Comparison of ENCODE assay signal across 8 cellular contexts in genomic region chr6:148520109-148520841, GRCh38.
DNase-seq lines count a peak whose midpoint lies in the region; ATAC-seq and TF ChIP-seq lines count a peak whose summit lies in the region.

No MANE protein-coding gene starts in this region.

- TF ChIP-seq CTCF in BE2C (IDR thresholded peaks at IDR 0.05; ENCODE audit: low read depth, low read length) (no peak), ovary (IDR thresholded peaks at IDR 0.05) (no peak)

- H3K9me3 ChIP-seq in BE2C (no peaks in the 10 kb centered on the region), ovary (no peaks in the 10 kb centered on the region)

- H3K4me1 ChIP-seq in BE2C (no peaks in the 10 kb centered on the region), ovary (ENCODE audit: insufficient read depth) (peaks cover 4% of the 10 kb centered on the region)

- H3K27me3 ChIP-seq in layer of hippocampus (ENCODE audit: control insufficient read depth, insufficient read depth, low read length) = no peaks in the 10 kb centered on the region
- no peaks in the 10 kb centered on the region for H3K27me3 ChIP-seq in BE2C
- H3K27me3 ChIP-seq in ovary = no peaks in the 10 kb centered on the region

- H3K36me3 ChIP-seq in BE2C = no peaks in the 10 kb centered on the region
- H3K36me3 ChIP-seq in ovary = no peaks in the 10 kb centered on the region

- peak; percentile 92 for ATAC-seq in GM18499 (IDR thresholded peaks at IDR 0.05; ENCODE audit: insufficient read depth, unreplicated experiment)
- peak; percentile 81 for ATAC-seq in GM21528 (IDR thresholded peaks at IDR 0.05; ENCODE audit: low FRiP score, unreplicated experiment)
- peak; percentile 94 for ATAC-seq in HG03520 (IDR thresholded peaks at IDR 0.05; ENCODE audit: unreplicated experiment)

- DNase-seq in BE2C (no peak), ovary (no peak), GDM1 (lab: John Stamatoyannopoulos, UW) (no peak), T-helper 9 cell (no peak)

- TF ChIP-seq POLR2A in ovary (IDR thresholded peaks at IDR 0.05) = no peak

- no peak overlapping the region for H3K4me3 ChIP-seq in BE2C (ENCODE audit: low read depth, low read length)
- H3K4me3 ChIP-seq in ovary = no peak overlapping the region

- WGBS in ovary, 3 donors = 90 to 96% (median 95%) methylated on average over 22 to 23 of the region's 23 CpGs

- no peak for TF ChIP-seq EP300 in ovary (IDR thresholded peaks at IDR 0.05)

- intact Hi-C loops in ovary (cut with DNase I) = no loop called here

- H3K27ac ChIP-seq in layer of hippocampus (ENCODE audit: low read depth, low read length) = peak overlapping the region; percentile 66
- H3K27ac ChIP-seq in ovary = no peak overlapping the region
